In genomic region chr10:84139126-84140035, GRCh38 we compare ENCODE assay signal across 1 cellular context.
A peak's percentile ranks its signal among the peaks of the same experiment; 100 is the strongest.
TF ChIP-seq lines count a peak whose summit lies in the region.

TSS of gene GHITM (plus strand) at chr10:84139509. CDS start at chr10:84141501, 1,992 bp downstream.

TF ChIP-seq in HepG2, 621 proteins besides CTCF, POLR2A, EP300 and RAD21 (continued from another document):
- TF ChIP-seq PRDM10 (CRISPR knock-in tag; IDR thresholded peaks at IDR 0.05; ENCODE audit: low read depth) (peak; percentile 50; the same call in 1 of the 2 replicates), ZMYM4 (CRISPR knock-in tag; IDR thresholded peaks at IDR 0.05) (peak; percentile 98)
TF ChIP-seq in HepG2: peak in this region for 316.
